Comparison of ENCODE assay signal across 33 cellular contexts in the genomic region with DNA sequence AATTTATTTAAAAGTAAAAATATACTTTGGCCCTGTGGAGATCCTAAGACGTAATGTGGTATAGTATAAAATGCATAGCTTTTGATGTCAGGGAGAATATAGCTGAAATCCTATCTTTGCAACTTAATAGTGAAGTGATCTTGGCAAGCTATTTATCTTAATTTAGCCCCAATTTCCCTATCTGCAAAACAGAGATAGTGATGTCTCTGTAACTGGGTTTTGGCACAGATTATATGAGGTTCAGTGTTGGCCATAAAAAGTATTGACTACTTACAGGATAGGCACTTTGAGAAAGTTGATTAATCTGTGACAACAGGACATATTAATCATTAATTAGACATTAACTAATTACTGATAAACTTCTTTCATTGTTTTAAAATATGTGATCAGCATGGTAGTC.
"Had no signal": no experiment of that assay in that cellular context is flagged by ENCODE, and none has a peak within 500 bp of the region (broad histone marks: within the 10 kb centered on the region; RNA-seq: fewer than 3 reads in every experiment).

No MANE protein-coding gene starts in this region.

- H3K36me3 ChIP-seq: MG63 had no signal

- H3K4me2 ChIP-seq: KMS-11 had no signal

- H3K9me3 ChIP-seq: MG63 had no signal

- H3K9ac ChIP-seq: KMS-11 had no signal

- DNase-seq: Karpas-422, Kasumi-1, MG63, MM.1S, MV-4-11, NCI-H1048, NCI-H1092, NCI-H1092 treated with DMSO at 0.1 percent for 48 hours, NCI-H1105, NCI-H1105 treated with DMSO at 0.1 percent for 48 hours, NCI-H1417, NCI-H1417 treated with DMSO at 0.1 percent for 48 hours, NCI-H1436, NCI-H1436 treated with DMSO at 0.1 percent for 48 hours, NCI-H146, NCI-H1694, NCI-H1694 treated with DMSO at 0.1 percent for 48 hours, NCI-H187, NCI-H187 treated with DMSO at 0.1 percent for 48 hours, NCI-H1930, NCI-H2029, NCI-H2029 treated with DMSO at 0.1 percent for 48 hours, NCI-H2081, NCI-H2081 treated with DMSO at 0.1 percent for 48 hours, NCI-H2107, NCI-H2171, NCI-H2171 treated with DMSO at 0.1 percent for 48 hours, NCI-H2227 treated with DMSO at 0.1 percent for 48 hours, NCI-H345, NCI-H446, NCI-H446 treated with DMSO at 0.1 percent for 48 hours, NCI-H510A had no signal

- H3K27me3 ChIP-seq: MG63 had no signal

- H3K4me3 ChIP-seq: MG63 had no signal

- H3K27ac ChIP-seq: KMS-11 had no signal
